8 cellular contexts compared by ENCODE assay signal in the genomic region with DNA sequence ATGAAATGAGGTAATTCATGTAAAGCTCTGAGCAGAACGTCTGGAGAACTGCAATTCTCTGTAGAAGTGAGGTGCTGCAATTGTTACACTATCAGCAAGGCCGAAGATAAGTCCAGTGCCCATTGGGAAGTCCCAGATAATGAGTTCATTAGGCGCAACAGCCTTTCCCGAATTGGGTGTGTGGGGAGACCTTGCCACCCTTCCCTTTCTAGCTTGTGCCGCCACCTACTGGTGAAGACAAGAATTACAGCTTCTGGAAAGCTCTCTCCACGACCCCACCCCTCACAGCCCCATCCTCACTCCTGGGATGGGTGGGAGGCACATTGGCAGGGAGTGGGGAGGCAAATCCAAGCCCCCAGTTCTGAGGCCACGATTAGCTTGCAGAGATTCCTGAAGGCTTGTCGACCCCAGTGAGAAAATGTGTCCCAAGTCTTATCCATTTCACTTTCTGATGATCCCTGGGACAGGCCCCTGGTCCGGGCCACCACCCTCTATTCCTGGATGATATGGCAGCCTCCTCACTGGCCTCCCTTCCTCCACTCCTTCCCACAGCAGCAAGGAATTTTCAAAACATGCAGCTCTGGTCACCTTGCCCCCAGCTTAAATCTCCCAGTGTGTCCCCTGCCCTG. TPM values are rescaled to one million over a fixed set of nuclear protein-coding genes. Genes with fewer than 3 reads are reported as not detected.
DNase-seq lines count a peak whose midpoint lies in the region; ATAC-seq and TF ChIP-seq lines count a peak whose summit lies in the region.

No MANE protein-coding gene starts in this region.

- H3K9me3 ChIP-seq in AG04450 (ENCODE audit: control insufficient read depth, insufficient read depth, low read length), result no peaks in the 10 kb centered on the region

- POLR2A ChIA-PET in AG04450 (lab: Yijun Ruan, JAX), result interaction anchor here (0.6 to 0.7 kb wide), 2 partner anchors 61 to 70 kb away, joined by 3 read pairs; no protein-coding TSS in a partner anchor

- no peak for DNase-seq in AG04450 (ENCODE audit: low read depth, low spot score)
- DNase-seq in NCI-H2196 treated with DMSO at 0.1 percent for 48 hours (lab: John Stamatoyannopoulos, UW; ENCODE audit: unreplicated experiment), result peak; percentile 8
- DNase-seq in activated CD4-positive, alpha-beta T cell treated with anti-CD3 and anti-CD28 coated beads, Interleukin-2, amount 50 U/mL, for 4 hours, result peak; percentile 49 to 56
- peak; percentile 38 for DNase-seq in effector CD4-positive, alpha-beta T cell
- peak; percentile 68 to 75 for DNase-seq in lung microvascular endothelial cell (ENCODE audit: low read depth in 2 of 2)
- peak; percentile 13 to 19 for DNase-seq in stimulated activated CD8-positive, alpha-beta memory T cell treated with anti-CD3 and anti-CD28 coated beads, Interleukin-15, amount 100 ng/mL, for 4 hours (ENCODE audit: low read depth in 2 of 2)

- H3K27ac ChIP-seq in AG04450 (ENCODE audit: low read depth, low read length), result no peak overlapping the region

- TF ChIP-seq CTCF in AG04450 (IDR thresholded peaks at IDR 0.05; ENCODE audit: low read depth, low read length), result peak; percentile 83

- peak; percentile 51 for ATAC-seq in GM18502 (IDR thresholded peaks at IDR 0.05; ENCODE audit: poor library complexity, unreplicated experiment)
- no peak for ATAC-seq in GM18520 (IDR thresholded peaks at IDR 0.05; ENCODE audit: unreplicated experiment)

- CTCF ChIA-PET in AG04450 (lab: Charles Lee), result interaction anchor here (0.7 to 10.3 kb wide), 35 partner anchors 9 to 660 kb away, joined by 3 to 322 read pairs (median 4); a partner anchor contains a TSS

- H3K27me3 ChIP-seq in AG04450 (ENCODE audit: control insufficient read depth, insufficient read depth, low read length), result no peaks in the 10 kb centered on the region

- H3K4me3 ChIP-seq in AG04450 (ENCODE audit: low read depth, low read length), result no peak overlapping the region

RNA-seq across cellular contexts. Expression of a gene that starts 36.4 kb away (rescaled TPM):
- polyA plus RNA-seq in AG04450 (2011; rRNA removed), result not detected in 2 replicates
- polyA minus RNA-seq in AG04450 (2011; rRNA and poly(A)+ RNA removed), result not detected in 2 replicates
- 0.20 and 0.22 TPM in 2 replicates for total RNA-seq in lung microvascular endothelial cell

RNA-seq across cellular contexts. Expression of a gene that starts 53.0 kb away (rescaled TPM):
- 0.02 TPM in 1 of 2 replicates, not detected in the other for polyA plus RNA-seq in AG04450 (2011; rRNA removed)
- polyA minus RNA-seq in AG04450 (2011; rRNA and poly(A)+ RNA removed), result not detected in 2 replicates
- 0.20 and 2.2 TPM in 2 replicates for total RNA-seq in lung microvascular endothelial cell
